ENCODE assay signal across 13 cellular contexts in genomic region chr1:206706806-206707205, GRCh38. TPM values are rescaled to one million over a fixed set of nuclear protein-coding genes. Genes with fewer than 3 reads are reported as not detected.
DNase-seq lines count a peak whose midpoint lies in the region; ATAC-seq and TF ChIP-seq lines count a peak whose summit lies in the region.
"Had no signal": no experiment of that assay in that cellular context is flagged by ENCODE, and none has a peak within 500 bp of the region (broad histone marks: within the 10 kb centered on the region; RNA-seq: fewer than 3 reads in every experiment).

No MANE protein-coding gene starts in this region.

- TF ChIP-seq CTCF in ascending aorta (IDR thresholded peaks at IDR 0.05) (no peak), neural progenitor cell (IDR thresholded peaks at IDR 0.05) (no peak), vagina (IDR thresholded peaks at IDR 0.05) (no peak)

- no peak for ATAC-seq in GM18861 (IDR thresholded peaks at IDR 0.05; ENCODE audit: unreplicated experiment)
- ATAC-seq: left colon, PC-3 had no signal

- peaks cover 89% of the 10 kb centered on the region for H4K20me1 ChIP-seq in neural progenitor cell (ENCODE audit: low read depth)

- H3K27me3 Mint-ChIP-seq in neural progenitor cell (ENCODE audit: insufficient read depth, low read depth) = peaks cover 2% of the 10 kb centered on the region

- peaks cover 42% of the 10 kb centered on the region for H3F3A ChIP-seq in neural progenitor cell (ENCODE audit: low read depth)

- no peaks in the 10 kb centered on the region for H3K9me3 Mint-ChIP-seq in neural progenitor cell

- no peak for TF ChIP-seq POLR2A in vagina (IDR thresholded peaks at IDR 0.05)

- DNase-seq in stimulated activated CD4-positive, alpha-beta T cell treated with anti-CD3 and anti-CD28 coated beads, Interleukin-15, amount 100 ng/mL, for 24 hours = peak; percentile 17
- no peak for DNase-seq in stimulated activated CD4-positive, alpha-beta T cell treated with anti-CD3 and anti-CD28 coated beads, Interleukin-12 subunit alpha, Interleukin-12 subunit beta, amount 100 ng/mL, for 4 hours
- DNase-seq in ascending aorta (ENCODE audit: low spot score in 2 of 2) = no peak
- no peak for DNase-seq in neural progenitor cell (ENCODE audit: low spot score)
- DNase-seq in vagina (ENCODE audit: extremely low spot score in 2 of 2) = no peak
- DNase-seq in GF-D8 (lab: John Stamatoyannopoulos, UW) = no peak
- no peak for DNase-seq in NCI-H510A treated with DMSO at 0.1 percent for 48 hours (lab: John Stamatoyannopoulos, UW)
- DNase-seq: foreskin keratinocyte, KG1, NCI-H2029, PC-3 had no signal

- no peaks in the 10 kb centered on the region for H3K27me3 ChIP-seq in ascending aorta
- no peaks in the 10 kb centered on the region for H3K27me3 ChIP-seq in neural progenitor cell
- no peaks in the 10 kb centered on the region for H3K27me3 ChIP-seq in vagina
- H3K27me3 ChIP-seq: foreskin keratinocyte had no signal

- no peaks in the 10 kb centered on the region for H3K36me3 ChIP-seq in ascending aorta
- no peaks in the 10 kb centered on the region for H3K36me3 ChIP-seq in neural progenitor cell
- H3K36me3 ChIP-seq in vagina = no peaks in the 10 kb centered on the region

- H3K4me2 ChIP-seq in neural progenitor cell = peak overlapping the region; percentile 69

- H2AFZ ChIP-seq in neural progenitor cell (replicated peaks) = no peak overlapping the region

- H3K4me3 ChIP-seq in ascending aorta (peak overlapping the region in 1 of 2 donors; percentile 10), neural progenitor cell (no peak overlapping the region), vagina (no peak overlapping the region)

- peaks cover 82% of the 10 kb centered on the region for H3K79me2 ChIP-seq in neural progenitor cell (ENCODE audit: low read depth)

- no peak overlapping the region for H3K9ac ChIP-seq in neural progenitor cell

- H3K9me3 ChIP-seq in ascending aorta = no peaks in the 10 kb centered on the region
- H3K9me3 ChIP-seq in neural progenitor cell (ENCODE audit: low read depth) = no peaks in the 10 kb centered on the region
- H3K9me3 ChIP-seq in vagina = no peaks in the 10 kb centered on the region

- intact Hi-C loops in ascending aorta (cut with DNase I) (loop anchor here (1.0 to 2.0 kb wide), 2 partner anchors 14 to 18 kb away; no protein-coding TSS in a partner anchor), vagina (cut with DNase I) (no loop called here)

- peaks cover 75% of the 10 kb centered on the region for H3K4me1 Mint-ChIP-seq in neural progenitor cell

- H3K4me3 Mint-ChIP-seq in neural progenitor cell = no peak overlapping the region

- no peaks in the 10 kb centered on the region for H3K36me3 Mint-ChIP-seq in neural progenitor cell

- H3K4me1 ChIP-seq in ascending aorta = peaks cover 25 to 42% of the 10 kb centered on the region in 2 donors
- H3K4me1 ChIP-seq in neural progenitor cell = peaks cover 77% of the 10 kb centered on the region
- peaks cover 78% of the 10 kb centered on the region for H3K4me1 ChIP-seq in vagina

- H3K27ac Mint-ChIP-seq in neural progenitor cell = no peak overlapping the region

- H3K27ac ChIP-seq in ascending aorta (peak overlapping the region; percentile 74 to 75), neural progenitor cell (no peak overlapping the region), vagina (peak overlapping the region; percentile 65)
- H3K27ac ChIP-seq: foreskin keratinocyte had no signal

RNA-seq across cellular contexts. Expression of gene MAPKAPK2, which starts 22.1 kb away (rescaled TPM):
- total RNA-seq in ascending aorta = 35.3 TPM
- 24.7 and 38.7 TPM in 2 replicates for total RNA-seq in neural progenitor cell (ENCODE audit: low replicate concordance)
- 51.1 TPM for total RNA-seq in vagina
